ENCODE assay signal across 27 cellular contexts in the genomic region with DNA sequence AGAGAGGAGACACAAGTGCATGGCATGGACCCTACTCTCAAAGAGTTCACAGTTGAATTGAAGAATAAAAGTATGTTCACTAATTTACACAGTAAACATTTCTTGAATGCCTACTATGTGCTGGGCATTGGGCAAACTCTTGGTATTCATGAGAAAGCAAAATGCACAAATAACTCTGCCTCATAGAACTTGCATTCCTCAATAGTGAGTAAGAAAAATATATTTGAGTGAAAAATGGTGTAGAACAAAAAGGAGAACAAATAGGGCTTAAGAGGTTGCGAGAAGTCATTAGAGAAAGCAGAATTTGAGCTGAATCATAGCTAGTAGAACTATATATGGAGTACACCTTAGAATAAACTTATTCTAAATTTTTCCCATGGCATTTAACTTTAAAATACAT.
DNase-seq lines count a peak whose midpoint lies in the region; ATAC-seq and TF ChIP-seq lines count a peak whose summit lies in the region.
"Had no signal": no experiment of that assay in that cellular context is flagged by ENCODE, and none has a peak within 500 bp of the region (broad histone marks: within the 10 kb centered on the region; RNA-seq: fewer than 3 reads in every experiment).

No MANE protein-coding gene starts in this region.

- H4K5ac ChIP-seq in mesendoderm (ENCODE audit: low read length) = no peak overlapping the region

- H2BK120ac ChIP-seq in mesendoderm (ENCODE audit: low read depth, low read length) = no peak overlapping the region

- H3K36me3 Mint-ChIP-seq in chondrocyte (ENCODE audit: low read depth) (no peaks in the 10 kb centered on the region), endothelial cell (ENCODE audit: low read depth, unreplicated experiment) (no peaks in the 10 kb centered on the region)
- peaks cover 0 to 8% (median 0%) of the 10 kb centered on the region in 5 donors for H3K36me3 Mint-ChIP-seq in naive thymus-derived CD4-positive, alpha-beta T cell
- H3K36me3 Mint-ChIP-seq: activated CD4-positive, alpha-beta memory T cell treated with anti-CD3 and anti-CD28 coated beads for 36 hours; CD8-positive, alpha-beta T cell; stimulated activated memory B cell treated with anti-CD40 and anti-IgM and Interleukin-4, amounts not matched to agents 10 μg/mL and 1 μg/mL and 100 μg/mL, for 72 hours had no signal

- H3K27ac ChIP-seq in mesendoderm (ENCODE audit: low read depth, low read length) = no peak overlapping the region
- H3K27ac ChIP-seq in naive thymus-derived CD4-positive, alpha-beta T cell (ENCODE audit: low read depth, low read length) = no peak overlapping the region
- H3K27ac ChIP-seq: KMS-11, left ventricle myocardium inferior, neutrophil, testis, WERI-Rb-1 had no signal

- no peak for ATAC-seq in naive thymus-derived CD4-positive, alpha-beta T cell
- ATAC-seq: CD8-positive, alpha-beta T cell; mucosa of descending colon; stimulated activated memory B cell treated with anti-CD40 and anti-IgM and Interleukin-4, amounts not matched to agents 10 μg/mL and 1 μg/mL and 100 μg/mL, for 72 hours; T-helper 17 cell had no signal

- H4K8ac ChIP-seq in mesendoderm (ENCODE audit: low read depth, low read length) = no peak overlapping the region

- H3K4me3 ChIP-seq in mesendoderm (ENCODE audit: low read length) = no peak overlapping the region
- H3K4me3 ChIP-seq in naive thymus-derived CD4-positive, alpha-beta T cell (ENCODE audit: low read length) = no peak overlapping the region
- H3K4me3 ChIP-seq in BE2C (ENCODE audit: low read depth, low read length) = no peak overlapping the region
- H3K4me3 ChIP-seq: left ventricle myocardium inferior, mucosa of descending colon, testis had no signal

- H2BK15ac ChIP-seq in mesendoderm (replicated peaks; ENCODE audit: low read depth) = no peak overlapping the region

- CTCF ChIA-PET in naive thymus-derived CD4-positive, alpha-beta T cell (lab: Charles Lee) = no interaction called here

- H3K27me3 ChIP-seq in mesendoderm (ENCODE audit: insufficient read depth, low read length, poor library complexity) (no peaks in the 10 kb centered on the region), BE2C (no peaks in the 10 kb centered on the region)
- no peaks in the 10 kb centered on the region for H3K27me3 ChIP-seq in naive thymus-derived CD4-positive, alpha-beta T cell (ENCODE audit: control insufficient read depth in 2 of 2, insufficient read depth in 2 of 2, low read length in 2 of 2)
- H3K27me3 ChIP-seq: neutrophil, testis had no signal

- no peak overlapping the region for H2BK5ac ChIP-seq in mesendoderm (ENCODE audit: low read length)

- no peak overlapping the region for H3K4me3 Mint-ChIP-seq in chondrocyte (ENCODE audit: unreplicated experiment)
- H3K4me3 Mint-ChIP-seq in naive thymus-derived CD4-positive, alpha-beta T cell = no peak overlapping the region
- H3K4me3 Mint-ChIP-seq in endothelial cell (ENCODE audit: unreplicated experiment) = no peak overlapping the region
- H3K4me3 Mint-ChIP-seq: activated CD4-positive, alpha-beta memory T cell treated with anti-CD3 and anti-CD28 coated beads for 36 hours; CD8-positive, alpha-beta T cell; stimulated activated memory B cell treated with anti-CD40 and anti-IgM and Interleukin-4, amounts not matched to agents 10 μg/mL and 1 μg/mL and 100 μg/mL, for 72 hours; T-helper 17 cell had no signal

- H3K18ac ChIP-seq in mesendoderm (ENCODE audit: low read length) = no peak overlapping the region

- H3K9ac ChIP-seq in mesendoderm (ENCODE audit: low read length) = no peak overlapping the region
- H3K9ac ChIP-seq: KMS-11 had no signal

- no peak overlapping the region for H3K23ac ChIP-seq in mesendoderm (ENCODE audit: low read length)

- H2AK5ac ChIP-seq in mesendoderm (ENCODE audit: low read length) = no peak overlapping the region

- intact Hi-C loops in naive thymus-derived CD4-positive, alpha-beta T cell (cut with micrococcal nuclease) = no loop called here

- H3K9me3 ChIP-seq in naive thymus-derived CD4-positive, alpha-beta T cell (ENCODE audit: control insufficient read depth in 2 of 3, low read length in 3 of 3) = no peaks in the 10 kb centered on the region
- H3K9me3 ChIP-seq in BE2C = no peaks in the 10 kb centered on the region
- H3K9me3 ChIP-seq: left ventricle myocardium inferior, mucosa of descending colon, neutrophil, testis had no signal

- H3K4me1 Mint-ChIP-seq in chondrocyte (ENCODE audit: low read depth) = peaks cover 46% of the 10 kb centered on the region
- H3K4me1 Mint-ChIP-seq in naive thymus-derived CD4-positive, alpha-beta T cell = peaks cover 0 to 12% (median 4%) of the 10 kb centered on the region in 7 donors
- no peaks in the 10 kb centered on the region for H3K4me1 Mint-ChIP-seq in endothelial cell (ENCODE audit: unreplicated experiment)
- H3K4me1 Mint-ChIP-seq: T-helper 17 cell had no signal

- no peak overlapping the region for H3K56ac ChIP-seq in mesendoderm (ENCODE audit: low read length)

- no peaks in the 10 kb centered on the region for H3K36me3 ChIP-seq in mesendoderm (ENCODE audit: control insufficient read depth, insufficient read depth, low read length)
- H3K36me3 ChIP-seq in naive thymus-derived CD4-positive, alpha-beta T cell (ENCODE audit: control insufficient read depth in 2 of 3, insufficient read depth in 3 of 3, low read length in 3 of 3) = no peaks in the 10 kb centered on the region
- no peaks in the 10 kb centered on the region for H3K36me3 ChIP-seq in BE2C
- H3K36me3 ChIP-seq: left ventricle myocardium inferior, neutrophil, WERI-Rb-1 had no signal

- peak; percentile 65 for DNase-seq in ELR (ENCODE audit: low read depth)
- peak; percentile 53 for DNase-seq in M059J (ENCODE audit: low read depth)
- no peak for DNase-seq in chondrocyte (ENCODE audit: low spot score)
- peak; percentile 8 for DNase-seq in mesendoderm
- no peak for DNase-seq in naive thymus-derived CD4-positive, alpha-beta T cell
- DNase-seq in BE2C = no peak
- DNase-seq in endothelial cell (ENCODE audit: low spot score) = no peak
- DNase-seq in retina = no peak
- DNase-seq: activated CD4-positive, alpha-beta memory T cell treated with anti-CD3 and anti-CD28 coated beads for 36 hours; activated naive CD4-positive, alpha-beta T cell treated with Interleukin-2 at 50 U/mL for 16 hours; activated T-cell treated with anti-CD3 and anti-CD28 coated beads, Interleukin-2, amount 50 U/mL, for 1 hour; CD8-positive, alpha-beta T cell; dermis blood vessel endothelial cell; erythroblast; left ventricle myocardium inferior; mucosa of descending colon; NCI-H1092 treated with DMSO at 0.1 percent for 48 hours; NCI-H2081 treated with DMSO at 0.1 percent for 48 hours; NCI-H524; SIG-M5; stimulated activated CD4-positive, alpha-beta T cell treated with anti-CD3 and anti-CD28 coated beads, Interleukin-15, amount 100 ng/mL, for 24 hours; T-helper 17 cell; testis; WERI-Rb-1 had no signal

- no CpG with 5 or more reads among the region's 1 CpG for whole genome bisulfite sequencing in mesendoderm (ENCODE audit: extremely low coverage, insufficient coverage, low lambda C conversion rate)

- POLR2A ChIA-PET in naive thymus-derived CD4-positive, alpha-beta T cell (lab: Charles Lee) = no interaction called here

- H3K79me2 ChIP-seq in mesendoderm (ENCODE audit: control insufficient read depth, insufficient read depth, low read length) = no peaks in the 10 kb centered on the region

- H3K27me3 Mint-ChIP-seq in chondrocyte (ENCODE audit: low read depth) (no peaks in the 10 kb centered on the region), endothelial cell (ENCODE audit: unreplicated experiment) (no peaks in the 10 kb centered on the region)
- no peaks in the 10 kb centered on the region for H3K27me3 Mint-ChIP-seq in naive thymus-derived CD4-positive, alpha-beta T cell
- H3K27me3 Mint-ChIP-seq: activated CD4-positive, alpha-beta memory T cell treated with anti-CD3 and anti-CD28 coated beads for 36 hours; stimulated activated memory B cell treated with anti-CD40 and anti-IgM and Interleukin-4, amounts not matched to agents 10 μg/mL and 1 μg/mL and 100 μg/mL, for 72 hours; T-helper 17 cell had no signal

- H3K4me1 ChIP-seq in mesendoderm (ENCODE audit: control insufficient read depth, low read depth, low read length) (no peaks in the 10 kb centered on the region), BE2C (no peaks in the 10 kb centered on the region)
- H3K4me1 ChIP-seq in naive thymus-derived CD4-positive, alpha-beta T cell (ENCODE audit: control insufficient read depth in 2 of 2, insufficient read depth in 2 of 2, low read length in 2 of 2) = no peaks in the 10 kb centered on the region
- H3K4me1 ChIP-seq: left ventricle myocardium inferior, testis had no signal

- H3K27ac Mint-ChIP-seq in chondrocyte (ENCODE audit: unreplicated experiment) (peak overlapping the region; percentile 15), endothelial cell (ENCODE audit: unreplicated experiment) (no peak overlapping the region)
- H3K27ac Mint-ChIP-seq in naive thymus-derived CD4-positive, alpha-beta T cell = no peak overlapping the region
- H3K27ac Mint-ChIP-seq: activated CD4-positive, alpha-beta memory T cell treated with anti-CD3 and anti-CD28 coated beads for 36 hours; CD8-positive, alpha-beta T cell; stimulated activated memory B cell treated with anti-CD40 and anti-IgM and Interleukin-4, amounts not matched to agents 10 μg/mL and 1 μg/mL and 100 μg/mL, for 72 hours; T-helper 17 cell had no signal

- no peak for TF ChIP-seq CTCF in chondrocyte (IDR thresholded peaks at IDR 0.05)
- no peak for TF ChIP-seq CTCF in BE2C (IDR thresholded peaks at IDR 0.05; ENCODE audit: low read depth, low read length)
- no peak for TF ChIP-seq CTCF in endothelial cell (IDR thresholded peaks at IDR 0.05; ENCODE audit: unreplicated experiment)

- H3K4ac ChIP-seq in mesendoderm (ENCODE audit: low read depth, low read length) = no peak overlapping the region

- H3K9me3 Mint-ChIP-seq in chondrocyte (ENCODE audit: low read depth) (no peaks in the 10 kb centered on the region), endothelial cell (ENCODE audit: unreplicated experiment) (no peaks in the 10 kb centered on the region)
- H3K9me3 Mint-ChIP-seq in naive thymus-derived CD4-positive, alpha-beta T cell = no peaks in the 10 kb centered on the region
- H3K9me3 Mint-ChIP-seq: activated CD4-positive, alpha-beta memory T cell treated with anti-CD3 and anti-CD28 coated beads for 36 hours; CD8-positive, alpha-beta T cell; stimulated activated memory B cell treated with anti-CD40 and anti-IgM and Interleukin-4, amounts not matched to agents 10 μg/mL and 1 μg/mL and 100 μg/mL, for 72 hours had no signal

- H3K4me2 ChIP-seq in mesendoderm (ENCODE audit: low read length) = no peak overlapping the region
- H3K4me2 ChIP-seq: KMS-11 had no signal

- no peaks in the 10 kb centered on the region for H3K79me1 ChIP-seq in mesendoderm (ENCODE audit: low read length)

Comparison
In these comparisons a context has a peak if more than half of its experiments do, and no peak if none do; other contexts are left out.
1. DNase-seq: peak in ELR (single experiment), M059J (single experiment) and mesendoderm (single experiment); none in chondrocyte (single experiment), naive thymus-derived CD4-positive, alpha-beta T cell (0 of 9), BE2C (single experiment), endothelial cell (single experiment) and retina (single experiment).